Comparison of ENCODE assay signal across 24 cellular contexts in genomic region chr14:93102141-93102540, GRCh38. TPM values are rescaled to one million over a fixed set of nuclear protein-coding genes. Genes with fewer than 3 reads are reported as not detected.
DNase-seq lines count a peak whose midpoint lies in the region; ATAC-seq and TF ChIP-seq lines count a peak whose summit lies in the region.
"Had no signal": no experiment of that assay in that cellular context is flagged by ENCODE, and none has a peak within 500 bp of the region (broad histone marks: within the 10 kb centered on the region; RNA-seq: fewer than 3 reads in every experiment).

No MANE protein-coding gene starts in this region.

- ATAC-seq in activated CD8-positive, alpha-beta T cell treated with anti-CD3 and anti-CD28 coated beads, Interleukin-2, amount 10 ng/mL, durations not matched to agents 7 days and 5 days = no peak
- peak; percentile 56 for ATAC-seq in mucosa of descending colon
- ATAC-seq in HG03280 (IDR thresholded peaks at IDR 0.05; ENCODE audit: unreplicated experiment) = no peak
- ATAC-seq: activated T-cell treated with anti-CD3 and anti-CD28 coated beads, Interleukin-2, amount 50 U/mL, for 4 hours; stimulated activated naive CD8-positive, alpha-beta T cell treated with anti-CD3 and anti-CD28 coated beads, Interleukin-15, amount 100 ng/mL, for 72 hours had no signal

- POLR2A ChIA-PET in activated CD8-positive, alpha-beta T cell treated with anti-CD3 and anti-CD28 coated beads, Interleukin-2, amount 10 ng/mL, durations not matched to agents 7 days and 5 days (lab: Charles Lee) = interaction anchor here (1.6 kb wide), 1 partner anchor 13 kb away, joined by 4 read pairs; the partner anchor contains the start of gene ITPK1
- POLR2A ChIA-PET in PC-9 (lab: Charles Lee; ENCODE audit: unreplicated experiment) = no interaction called here

- CTCF ChIA-PET in activated CD8-positive, alpha-beta T cell treated with anti-CD3 and anti-CD28 coated beads, Interleukin-2, amount 10 ng/mL, durations not matched to agents 7 days and 5 days (lab: Charles Lee) = interaction anchor here (1.1 to 8.2 kb wide), 5 partner anchors 10 to 68 kb away, joined by 3 to 145 read pairs (median 3); partner anchors contain the start of gene ITPK1
- CTCF ChIA-PET in PC-9 (lab: Charles Lee) = no interaction called here

- intact Hi-C loops in CD14-positive monocyte (cut with micrococcal nuclease) = no loop called here
- intact Hi-C loops in mucosa of descending colon (cut with DNase I, micrococcal nuclease) = no loop called here
- intact Hi-C loops in PC-9 (cut with micrococcal nuclease; ENCODE audit: unreplicated experiment) = no loop called here

- no peak overlapping the region for H3K4me2 ChIP-seq in PC-9

- no peaks in the 10 kb centered on the region for H3K9me3 Mint-ChIP-seq in T-helper 2 cell treated with Interferon-gamma antibody and Interleukin-4, amounts not matched to agents 5 μg/mL and 100 μg/mL, for 36 hours
- H3K9me3 Mint-ChIP-seq in CD14-positive monocyte = no peaks in the 10 kb centered on the region
- no peaks in the 10 kb centered on the region for H3K9me3 Mint-ChIP-seq in activated CD8-positive, alpha-beta T cell treated with anti-CD3 and anti-CD28 coated beads, Interleukin-2, amount 10 ng/mL, durations not matched to agents 7 days and 5 days (ENCODE audit: insufficient read depth)
- H3K9me3 Mint-ChIP-seq: activated T-cell treated with anti-CD3 and anti-CD28 coated beads, Interleukin-2, amount 50 U/mL, for 4 hours; HFFc6; neural crest cell; stimulated activated naive CD8-positive, alpha-beta T cell treated with anti-CD3 and anti-CD28 coated beads, Interleukin-15, amount 100 ng/mL, for 72 hours had no signal

- no TSS peak for BruUV-seq in PC-9 (replicated peaks; lab: Mats Ljungman, UMichigan)

- H4K20me1 ChIP-seq in PC-9 (ENCODE audit: insufficient read depth) = no peaks in the 10 kb centered on the region

- H3K27ac ChIP-seq in PC-9 = no peak overlapping the region
- H3K27ac ChIP-seq: epithelial cell of prostate, skin epidermis, thoracic aorta had no signal

- no peaks in the 10 kb centered on the region for H3K27me3 ChIP-seq in PC-9 (ENCODE audit: insufficient read depth, low read depth)

- H3K4me1 Mint-ChIP-seq in T-helper 2 cell treated with Interferon-gamma antibody and Interleukin-4, amounts not matched to agents 5 μg/mL and 100 μg/mL, for 36 hours (ENCODE audit: low read depth) = peaks cover 51% of the 10 kb centered on the region
- peaks cover 71% of the 10 kb centered on the region for H3K4me1 Mint-ChIP-seq in CD14-positive monocyte
- H3K4me1 Mint-ChIP-seq in activated CD8-positive, alpha-beta T cell treated with anti-CD3 and anti-CD28 coated beads, Interleukin-2, amount 10 ng/mL, durations not matched to agents 7 days and 5 days (ENCODE audit: low read depth) = peaks cover 67% of the 10 kb centered on the region

- H3K36me3 ChIP-seq in mucosa of descending colon (ENCODE audit: low read depth) = no peaks in the 10 kb centered on the region
- no peaks in the 10 kb centered on the region for H3K36me3 ChIP-seq in PC-9 (ENCODE audit: low read depth)
- H3K36me3 ChIP-seq: thoracic aorta had no signal

- H3K36me3 Mint-ChIP-seq in T-helper 2 cell treated with Interferon-gamma antibody and Interleukin-4, amounts not matched to agents 5 μg/mL and 100 μg/mL, for 36 hours (ENCODE audit: low read depth) = peaks cover 2% of the 10 kb centered on the region
- peaks cover 4 to 10% of the 10 kb centered on the region in 2 donors for H3K36me3 Mint-ChIP-seq in CD14-positive monocyte
- peaks cover 7% of the 10 kb centered on the region for H3K36me3 Mint-ChIP-seq in activated CD8-positive, alpha-beta T cell treated with anti-CD3 and anti-CD28 coated beads, Interleukin-2, amount 10 ng/mL, durations not matched to agents 7 days and 5 days (ENCODE audit: low read depth)

- H3K79me2 ChIP-seq in PC-9 (ENCODE audit: low read depth) = peaks cover 87% of the 10 kb centered on the region

- no peaks in the 10 kb centered on the region for H3K9me2 ChIP-seq in PC-9 (ENCODE audit: insufficient read depth)

- TF ChIP-seq CTCF in CD14-positive monocyte (IDR thresholded peaks at IDR 0.05) = no peak
- TF ChIP-seq CTCF in mucosa of descending colon (IDR thresholded peaks at IDR 0.05) = no peak
- TF ChIP-seq CTCF in PC-9 (conservative IDR thresholded peaks at IDR 0.05) = no peak

- no peak overlapping the region for H2AFZ ChIP-seq in PC-9

- no peak for DNase-seq in T-helper 2 cell treated with Interferon-gamma antibody and Interleukin-4, amounts not matched to agents 5 μg/mL and 100 μg/mL, for 36 hours (ENCODE audit: low spot score)
- no peak for DNase-seq in T-helper 2 cell
- DNase-seq in CD14-positive monocyte (ENCODE audit: low spot score) = peak; percentile 26
- DNase-seq in activated CD8-positive, alpha-beta T cell treated with anti-CD3 and anti-CD28 coated beads, Interleukin-2, amount 10 ng/mL, durations not matched to agents 7 days and 5 days = no peak
- DNase-seq in mucosa of descending colon = peak in 2 of 3 donors; percentile 27 to 61
- no peak for DNase-seq in central memory CD4-positive, alpha-beta T cell
- no peak for DNase-seq in PC-9
- DNase-seq: 8988T; activated CD8-positive, alpha-beta memory T cell treated with anti-CD3 and anti-CD28 coated beads for 24 hours; activated T-cell treated with anti-CD3 and anti-CD28 coated beads, Interleukin-2, amount 50 U/mL, for 4 hours; DND-41; effector CD8-positive, alpha-beta T cell; GOT3; HFFc6; mammary epithelial cell; NCI-H1092; NCI-H1694; NCI-H510A; stimulated activated naive CD8-positive, alpha-beta T cell treated with anti-CD3 and anti-CD28 coated beads, Interleukin-15, amount 100 ng/mL, for 72 hours had no signal

- peaks cover 42% of the 10 kb centered on the region for H3F3A ChIP-seq in PC-9 (ENCODE audit: insufficient read depth, low read depth)

- H3K27me3 Mint-ChIP-seq in T-helper 2 cell treated with Interferon-gamma antibody and Interleukin-4, amounts not matched to agents 5 μg/mL and 100 μg/mL, for 36 hours (ENCODE audit: low read depth) = no peaks in the 10 kb centered on the region
- H3K27me3 Mint-ChIP-seq in CD14-positive monocyte (ENCODE audit: low read depth in 3 of 3) = peaks cover 0 to 2% (median 0%) of the 10 kb centered on the region in 3 donors
- H3K27me3 Mint-ChIP-seq in activated CD8-positive, alpha-beta T cell treated with anti-CD3 and anti-CD28 coated beads, Interleukin-2, amount 10 ng/mL, durations not matched to agents 7 days and 5 days (ENCODE audit: low read depth) = no peaks in the 10 kb centered on the region
- H3K27me3 Mint-ChIP-seq: stimulated activated naive CD8-positive, alpha-beta T cell treated with anti-CD3 and anti-CD28 coated beads, Interleukin-15, amount 100 ng/mL, for 72 hours had no signal

- peaks cover 31% of the 10 kb centered on the region for H3K4me1 ChIP-seq in mucosa of descending colon (ENCODE audit: low read depth)
- peaks cover 41% of the 10 kb centered on the region for H3K4me1 ChIP-seq in PC-9 (replicated peaks; ENCODE audit: insufficient read depth)

- peak overlapping the region; percentile 78 for H3K27ac Mint-ChIP-seq in T-helper 2 cell treated with Interferon-gamma antibody and Interleukin-4, amounts not matched to agents 5 μg/mL and 100 μg/mL, for 36 hours
- H3K27ac Mint-ChIP-seq in CD14-positive monocyte = peak overlapping the region in 4 of 7 donors; percentile 75 to 92 (median 89)
- peak overlapping the region; percentile 69 for H3K27ac Mint-ChIP-seq in activated CD8-positive, alpha-beta T cell treated with anti-CD3 and anti-CD28 coated beads, Interleukin-2, amount 10 ng/mL, durations not matched to agents 7 days and 5 days
- H3K27ac Mint-ChIP-seq: HFFc6; stimulated activated naive CD8-positive, alpha-beta T cell treated with anti-CD3 and anti-CD28 coated beads, Interleukin-15, amount 100 ng/mL, for 72 hours had no signal

- H3K9me3 ChIP-seq in mucosa of descending colon (no peaks in the 10 kb centered on the region), PC-9 (ENCODE audit: insufficient read depth, low read depth) (no peaks in the 10 kb centered on the region)
- H3K9me3 ChIP-seq: thoracic aorta had no signal

- H3K4me3 ChIP-seq in mucosa of descending colon = no peak overlapping the region
- H3K4me3 ChIP-seq in PC-9 = no peak overlapping the region
- H3K4me3 ChIP-seq: skin epidermis, thoracic aorta had no signal

- peak overlapping the region; percentile 36 for H3K4me3 Mint-ChIP-seq in T-helper 2 cell treated with Interferon-gamma antibody and Interleukin-4, amounts not matched to agents 5 μg/mL and 100 μg/mL, for 36 hours
- H3K4me3 Mint-ChIP-seq in CD14-positive monocyte = no peak overlapping the region
- no peak overlapping the region for H3K4me3 Mint-ChIP-seq in activated CD8-positive, alpha-beta T cell treated with anti-CD3 and anti-CD28 coated beads, Interleukin-2, amount 10 ng/mL, durations not matched to agents 7 days and 5 days
- H3K4me3 Mint-ChIP-seq: activated T-cell treated with anti-CD3 and anti-CD28 coated beads, Interleukin-2, amount 50 U/mL, for 4 hours; HFFc6; neural crest cell; stimulated activated naive CD8-positive, alpha-beta T cell treated with anti-CD3 and anti-CD28 coated beads, Interleukin-15, amount 100 ng/mL, for 72 hours had no signal

RNA-seq across cellular contexts. Expression of gene ITPK1, which starts 13.6 kb away (rescaled TPM):
- 10 to 100 TPM; 57.1 to 63.0 TPM for polyA plus RNA-seq in CD14-positive monocyte
- 100 to 1,000 TPM; 103 to 107 TPM for total RNA-seq in activated CD8-positive, alpha-beta T cell treated with anti-CD3 and anti-CD28 coated beads, Interleukin-2, amount 10 ng/mL, durations not matched to agents 7 days and 5 days
- 100 to 1,000 TPM; 134 to 165 (median 152) TPM for total RNA-seq in mucosa of descending colon
- total RNA-seq in PC-9 (2021) = 87.8 and 88.6 TPM in 2 replicates

Comparison
In these comparisons a context has a peak if more than half of its experiments do, and no peak if none do; other contexts are left out.
1. DNase-seq: peak in CD14-positive monocyte (single experiment) and mucosa of descending colon (2 of 3); none in T-helper 2 cell treated with Interferon-gamma antibody and Interleukin-4, amounts not matched to agents 5 μg/mL and 100 μg/mL, for 36 hours (single experiment), T-helper 2 cell (0 of 5), activated CD8-positive, alpha-beta T cell treated with anti-CD3 and anti-CD28 coated beads, Interleukin-2, amount 10 ng/mL, durations not matched to agents 7 days and 5 days (single experiment), central memory CD4-positive, alpha-beta T cell (single experiment) and PC-9 (0 of 2).
2. Peak in every context shown above with its lines, with median percentiles within 50 percentile points of each other: H3K27ac Mint-ChIP-seq.